In the genomic region with DNA sequence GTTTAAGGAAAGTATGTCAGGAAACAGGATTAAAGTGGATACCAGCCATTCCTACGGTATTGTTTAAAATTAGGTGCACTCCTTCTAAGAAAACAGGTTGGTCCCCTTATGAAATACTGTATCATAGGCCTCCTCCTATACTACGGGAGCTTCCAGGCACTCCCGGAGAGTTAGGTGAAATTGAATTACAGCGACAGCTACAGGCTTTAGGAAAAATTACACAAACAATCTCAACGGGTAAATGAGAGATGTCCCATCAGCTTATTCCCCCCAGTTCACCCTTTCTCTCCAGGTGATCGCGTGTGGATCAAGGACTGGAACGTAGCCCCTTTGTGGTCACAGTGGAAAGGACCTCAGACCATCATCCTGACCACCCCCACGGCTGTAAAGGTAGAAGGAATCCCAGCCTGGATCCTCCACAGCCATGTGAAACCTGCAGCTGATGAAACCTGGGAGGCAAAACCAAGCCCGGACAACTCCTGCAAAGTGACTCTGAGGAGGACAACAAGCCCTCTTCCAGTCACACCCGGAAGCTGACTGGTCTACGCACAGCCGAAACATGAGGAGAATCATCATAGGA, we compare ENCODE assay signal across 14 cellular contexts. TPM values are rescaled to one million over a fixed set of nuclear protein-coding genes. Genes with fewer than 3 reads are reported as not detected.
A peak's percentile ranks its signal among the peaks of the same experiment; 100 is the strongest.
DNase-seq lines count a peak whose midpoint lies in the region; ATAC-seq and TF ChIP-seq lines count a peak whose summit lies in the region.
"Had no signal": no experiment of that assay in that cellular context is flagged by ENCODE, and none has a peak within 500 bp of the region (broad histone marks: within the 10 kb centered on the region; RNA-seq: fewer than 3 reads in every experiment).

No MANE protein-coding gene starts in this region.

- H3K4me2 ChIP-seq in SK-N-SH (no peak overlapping the region), PC-9 (no peak overlapping the region)

- DNase-seq in SK-N-SH (no peak), PC-9 (no peak), foreskin keratinocyte (no peak), retinal pigment epithelial cell (ENCODE audit: low read depth) (no peak)
- DNase-seq in activated naive CD8-positive, alpha-beta T cell treated with anti-CD3 and anti-CD28 coated beads for 36 hours = no peak
- DNase-seq: activated CD8-positive, alpha-beta memory T cell treated with anti-CD3 and anti-CD28 coated beads, Interleukin-2, amount 50 U/mL, for 4 hours; adrenal gland; MV-4-11; stimulated activated CD4-positive, alpha-beta T cell treated with anti-CD3 and anti-CD28 coated beads, Interleukin-2, amount 100 ng/mL, for 24 hours; stimulated activated naive CD4-positive, alpha-beta T cell treated with Interleukin-2 at 50 U/mL for 16 hours had no signal

- CTCF ChIA-PET in SK-N-SH (lab: Yijun Ruan, JAX) = interaction anchor here (1.6 kb wide), 1 partner anchor 12 kb away, joined by 6 read pairs; no protein-coding TSS in a partner anchor
- CTCF ChIA-PET in PC-9 (lab: Charles Lee) = interaction anchor here (0.7 to 1.0 kb wide), 2 partner anchors 14 to 87 kb away, joined by 4 to 7 read pairs; no protein-coding TSS in a partner anchor

- no peaks in the 10 kb centered on the region for H3K9me3 Mint-ChIP-seq in activated naive CD8-positive, alpha-beta T cell treated with anti-CD3 and anti-CD28 coated beads for 36 hours
- H3K9me3 Mint-ChIP-seq: T-helper 2 cell treated with Interferon-gamma antibody and Interleukin-4, amounts not matched to agents 5 μg/mL and 100 μg/mL, for 36 hours had no signal

- H3F3A ChIP-seq in SK-N-SH (replicated peaks; ENCODE audit: insufficient read depth) (no peaks in the 10 kb centered on the region), PC-9 (ENCODE audit: insufficient read depth, low read depth) (no peaks in the 10 kb centered on the region)

- H3K9ac ChIP-seq in SK-N-SH = no peak overlapping the region

- H3K36me3 ChIP-seq in SK-N-SH (replicated peaks in 1 of 2; ENCODE audit: control insufficient read depth in 1 of 2, insufficient read depth in 2 of 2, low read length in 1 of 2) (no peaks in the 10 kb centered on the region), PC-9 (ENCODE audit: low read depth) (no peaks in the 10 kb centered on the region)
- H3K36me3 ChIP-seq: adrenal gland had no signal

- peak; percentile 27 for TF ChIP-seq RAD21 in SK-N-SH (IDR thresholded peaks at IDR 0.05; ENCODE audit: low read length)

- H3K27ac ChIP-seq in SK-N-SH (ENCODE audit: low read depth in 2 of 2, low read length in 1 of 2) (no peak overlapping the region), PC-9 (no peak overlapping the region), foreskin keratinocyte (no peak overlapping the region)
- H3K27ac ChIP-seq: adrenal gland had no signal

- no peaks in the 10 kb centered on the region for H3K36me3 Mint-ChIP-seq in activated naive CD8-positive, alpha-beta T cell treated with anti-CD3 and anti-CD28 coated beads for 36 hours

- POLR2A ChIA-PET in SK-N-SH (lab: Yijun Ruan, JAX) (no interaction called here), PC-9 (lab: Charles Lee; ENCODE audit: unreplicated experiment) (no interaction called here)

- H3K4me1 Mint-ChIP-seq in activated naive CD8-positive, alpha-beta T cell treated with anti-CD3 and anti-CD28 coated beads for 36 hours = peaks cover 4% of the 10 kb centered on the region

- TF ChIP-seq EP300 in SK-N-SH (IDR thresholded peaks at IDR 0.05; ENCODE audit: borderline replicate concordance in 1 of 2, low read depth in 1 of 2, low read length in 1 of 2) = no peak

- no peaks in the 10 kb centered on the region for H3K9me2 ChIP-seq in SK-N-SH
- H3K9me2 ChIP-seq in PC-9 (ENCODE audit: insufficient read depth) = no peaks in the 10 kb centered on the region

- no TSS peak for BruUV-seq in PC-9 (replicated peaks; lab: Mats Ljungman, UMichigan)

- H3K27me3 Mint-ChIP-seq in activated naive CD8-positive, alpha-beta T cell treated with anti-CD3 and anti-CD28 coated beads for 36 hours = peaks cover 27% of the 10 kb centered on the region

- H3K27ac Mint-ChIP-seq in activated naive CD8-positive, alpha-beta T cell treated with anti-CD3 and anti-CD28 coated beads for 36 hours = no peak overlapping the region
- H3K27ac Mint-ChIP-seq: T-helper 2 cell treated with Interferon-gamma antibody and Interleukin-4, amounts not matched to agents 5 μg/mL and 100 μg/mL, for 36 hours had no signal

- WGBS in SK-N-SH (ENCODE audit: low lambda C conversion rate) = 30% methylated on average over 12 of the region's 13 CpGs

- H4K20me1 ChIP-seq in SK-N-SH (ENCODE audit: insufficient read depth) = no peaks in the 10 kb centered on the region
- no peaks in the 10 kb centered on the region for H4K20me1 ChIP-seq in PC-9 (ENCODE audit: insufficient read depth)

- no peaks in the 10 kb centered on the region for H3K27me3 ChIP-seq in SK-N-SH (ENCODE audit: insufficient read depth)
- H3K27me3 ChIP-seq in PC-9 (ENCODE audit: insufficient read depth, low read depth) = peaks cover 51% of the 10 kb centered on the region
- no peaks in the 10 kb centered on the region for H3K27me3 ChIP-seq in foreskin keratinocyte
- H3K27me3 ChIP-seq: adrenal gland had no signal

- H3K79me2 ChIP-seq in SK-N-SH (ENCODE audit: insufficient read depth) (no peaks in the 10 kb centered on the region), PC-9 (ENCODE audit: low read depth) (no peaks in the 10 kb centered on the region)

- H3K4me3 Mint-ChIP-seq in activated naive CD8-positive, alpha-beta T cell treated with anti-CD3 and anti-CD28 coated beads for 36 hours = no peak overlapping the region
- H3K4me3 Mint-ChIP-seq: T-helper 2 cell treated with Interferon-gamma antibody and Interleukin-4, amounts not matched to agents 5 μg/mL and 100 μg/mL, for 36 hours had no signal

- H3K4me3 ChIP-seq in SK-N-SH (ENCODE audit: low read depth in 2 of 2, low read length in 1 of 2) = no peak overlapping the region
- H3K4me3 ChIP-seq in PC-9 = no peak overlapping the region
- no peak overlapping the region for H3K4me3 ChIP-seq in retinal pigment epithelial cell (ENCODE audit: low read length)
- H3K4me3 ChIP-seq: adrenal gland had no signal

- no peak overlapping the region for H2AFZ ChIP-seq in SK-N-SH (ENCODE audit: low read depth)
- no peak overlapping the region for H2AFZ ChIP-seq in PC-9

- H3K9me3 ChIP-seq in SK-N-SH (no peaks in the 10 kb centered on the region), PC-9 (ENCODE audit: insufficient read depth, low read depth) (no peaks in the 10 kb centered on the region)
- H3K9me3 ChIP-seq: adrenal gland had no signal

- no peaks in the 10 kb centered on the region for H3K4me1 ChIP-seq in SK-N-SH (ENCODE audit: control insufficient read depth in 1 of 2, insufficient read depth in 2 of 2, low read depth in 1 of 2, low read length in 1 of 2)
- no peaks in the 10 kb centered on the region for H3K4me1 ChIP-seq in PC-9 (replicated peaks; ENCODE audit: insufficient read depth)
- no peaks in the 10 kb centered on the region for H3K4me1 ChIP-seq in foreskin keratinocyte
- H3K4me1 ChIP-seq: adrenal gland had no signal

- intact Hi-C loops in PC-9 (cut with micrococcal nuclease; ENCODE audit: unreplicated experiment) = no loop called here

- TF ChIP-seq CTCF in SK-N-SH (IDR thresholded peaks at IDR 0.05) (peak; percentile 30), PC-9 (conservative IDR thresholded peaks at IDR 0.05) (peak; percentile 39; the same call in 1 of the 2 replicates), foreskin keratinocyte (conservative IDR thresholded peaks at IDR 0.05) (peak; percentile 36), retinal pigment epithelial cell (conservative IDR thresholded peaks at IDR 0.05; ENCODE audit: low read depth, low read length) (peak; percentile 49)

- no peak for ATAC-seq in SK-N-SH treated with all-trans-retinoic acid at 6 μM for 48 hours
- no peak for ATAC-seq in foreskin keratinocyte
- no peak for ATAC-seq in GM18520 (IDR thresholded peaks at IDR 0.05; ENCODE audit: unreplicated experiment)
- no peak for ATAC-seq in GM18858 (IDR thresholded peaks at IDR 0.05; ENCODE audit: unreplicated experiment)

TF ChIP-seq in SK-N-SH, 30 proteins besides CTCF, POLR2A, EP300 and RAD21 (continues in another document):
- no peak for TF ChIP-seq GATA2 (CRISPR knock-in tag; IDR thresholded peaks at IDR 0.05)
- no peak for TF ChIP-seq ELF1 (IDR thresholded peaks at IDR 0.05)
- no peak for TF ChIP-seq RFX5 (IDR thresholded peaks at IDR 0.05; ENCODE audit: low read length)
- no peak for TF ChIP-seq GABPA (IDR thresholded peaks at IDR 0.05; ENCODE audit: low read depth)

TF ChIP-seq in SK-N-SH treated with all-trans-retinoic acid at 6 μM for 48 hours, 23 proteins besides CTCF, POLR2A, EP300 and RAD21 (continues in another document):
- TF ChIP-seq ZFP30 (CRISPR knock-in tag; IDR thresholded peaks at IDR 0.05) (no peak), ZNF565 (CRISPR knock-in tag; conservative IDR thresholded peaks at IDR 0.05; ENCODE audit: low read depth) (no peak), ARNTL (CRISPR knock-in tag; IDR thresholded peaks at IDR 0.05; ENCODE audit: borderline replicate concordance, low read depth) (no peak)
- TF ChIP-seq, protein P1, sequence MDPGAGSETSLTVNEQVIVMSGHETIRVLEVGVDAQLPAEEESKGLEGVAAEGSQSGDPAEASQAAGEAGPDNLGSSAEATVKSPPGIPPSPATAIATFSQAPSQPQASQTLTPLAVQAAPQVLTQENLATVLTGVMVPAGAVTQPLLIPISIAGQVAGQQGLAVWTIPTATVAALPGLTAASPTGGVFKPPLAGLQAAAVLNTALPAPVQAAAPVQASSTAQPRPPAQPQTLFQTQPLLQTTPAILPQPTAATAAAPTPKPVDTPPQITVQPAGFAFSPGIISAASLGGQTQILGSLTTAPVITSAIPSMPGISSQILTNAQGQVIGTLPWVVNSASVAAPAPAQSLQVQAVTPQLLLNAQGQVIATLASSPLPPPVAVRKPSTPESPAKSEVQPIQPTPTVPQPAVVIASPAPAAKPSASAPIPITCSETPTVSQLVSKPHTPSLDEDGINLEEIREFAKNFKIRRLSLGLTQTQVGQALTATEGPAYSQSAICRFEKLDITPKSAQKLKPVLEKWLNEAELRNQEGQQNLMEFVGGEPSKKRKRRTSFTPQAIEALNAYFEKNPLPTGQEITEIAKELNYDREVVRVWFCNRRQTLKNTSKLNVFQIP (CRISPR knock-in tag; IDR thresholded peaks at IDR 0.05; ENCODE audit: borderline replicate concordance, low read depth) = no peak

RNA-seq across cellular contexts. Expression of a gene that starts 25.1 kb away (rescaled TPM):
- polyA plus RNA-seq in SK-N-SH (2012; rRNA removed) = 113 and 172 TPM in 2 replicates
- 165 and 168 TPM in 2 replicates for polyA plus RNA-seq in SK-N-SH (2012; cell fraction: cytosol; rRNA removed)
- 33.6 and 75.5 TPM in 2 replicates for polyA plus RNA-seq in SK-N-SH (2012; cell fraction: nucleus; rRNA removed)
- total RNA-seq in PC-9 (2021) = 268 and 291 TPM in 2 replicates
- total RNA-seq in foreskin keratinocyte = 120 and 128 TPM in 2 replicates
- polyA plus RNA-seq in foreskin keratinocyte = 103 and 105 TPM in 2 replicates
- 100 to 1,000 TPM; 218 to 227 TPM for total RNA-seq in activated naive CD8-positive, alpha-beta T cell treated with anti-CD3 and anti-CD28 coated beads for 36 hours

RNA-seq across cellular contexts. Expression of a gene that starts 59.4 kb away (rescaled TPM):
- polyA plus RNA-seq in SK-N-SH (2012; rRNA removed) (not detected in 2 replicates), foreskin keratinocyte (not detected in 2 replicates)
- polyA plus RNA-seq in SK-N-SH (2012; cell fraction: cytosol; rRNA removed) = not detected in 2 replicates
- polyA plus RNA-seq in SK-N-SH (2012; cell fraction: nucleus; rRNA removed) = not detected in 2 replicates
- total RNA-seq in PC-9 (2021) (not detected in 2 replicates), foreskin keratinocyte (0.32 TPM in 1 of 2 replicates, not detected in the other)
- not detected for total RNA-seq in activated naive CD8-positive, alpha-beta T cell treated with anti-CD3 and anti-CD28 coated beads for 36 hours
- polyA plus RNA-seq: adrenal gland had no signal
